ENCODE assay signal across 8 cellular contexts in the genomic region with DNA sequence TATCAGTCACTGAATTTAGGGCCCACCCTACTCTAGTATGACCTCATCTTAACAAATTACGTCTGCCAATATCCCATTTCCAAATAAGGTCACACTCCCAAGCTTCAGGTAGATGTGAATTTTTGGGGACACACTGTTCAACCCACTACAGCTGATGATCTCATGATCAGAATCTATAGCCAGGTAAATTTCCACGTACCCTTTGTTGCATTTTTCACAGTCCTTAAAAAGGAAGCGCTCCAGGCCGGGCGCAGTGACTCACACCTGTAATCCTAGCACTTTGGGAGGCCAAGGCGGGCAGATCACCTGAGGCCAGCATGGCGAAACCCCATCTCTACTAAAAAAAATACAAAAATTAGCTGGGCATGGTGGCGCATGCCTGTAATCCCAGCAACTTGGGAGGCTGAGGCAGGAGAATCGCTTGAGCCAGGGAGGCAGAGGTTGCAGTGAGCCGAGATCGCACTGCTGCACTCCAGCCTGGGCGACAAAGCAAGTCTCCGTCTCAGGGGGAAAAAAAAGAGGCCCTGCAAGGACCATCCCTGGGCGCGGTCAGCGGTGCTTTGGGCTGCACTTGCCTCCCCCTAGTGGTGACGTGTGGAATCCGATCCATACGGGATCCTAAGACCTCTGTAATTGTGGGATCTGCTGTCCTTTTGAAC. TPM values are rescaled to one million over a fixed set of nuclear protein-coding genes. Genes with fewer than 3 reads are reported as not detected.
DNase-seq lines count a peak whose midpoint lies in the region; ATAC-seq and TF ChIP-seq lines count a peak whose summit lies in the region.
"Not testable (repeated sequence)": the region's sequence is repeated elsewhere in the genome, so short reads cannot be mapped to it uniquely, and the experiment has no call there.

No MANE protein-coding gene starts in this region.

- not testable (repeated sequence) for H4K20me1 ChIP-seq in Karpas-422 (ENCODE audit: insufficient read depth, low read depth, low read length)

- DNase-seq in Daoy (ENCODE audit: low read depth), result peak; percentile 85
- peak; percentile 88 for DNase-seq in Karpas-422
- peak; percentile 90 for DNase-seq in NT2/D1 (ENCODE audit: low read depth, low spot score)
- peak; percentile 81 for DNase-seq in activated CD4-positive, alpha-beta T cell treated with anti-CD3 and anti-CD28 coated beads for 36 hours
- peak; percentile 68 to 82 (median 69) for DNase-seq in heart left ventricle
- DNase-seq in superior temporal gyrus (ENCODE audit: extremely low spot score), result peak; percentile 87

- not testable (repeated sequence) for TF ChIP-seq POLR2A in heart left ventricle (IDR thresholded peaks at IDR 0.05)

- 0 out of 2 replicates have a peak overlapping the region, but pooled peaks have one; percentile 34 for H3K27ac ChIP-seq in Karpas-422 (ENCODE audit: low read length)
- H3K27ac ChIP-seq in heart left ventricle, neutrophil: not testable (repeated sequence)

- peaks cover 24% of the 10 kb centered on the region for H3K36me3 Mint-ChIP-seq in activated CD4-positive, alpha-beta T cell treated with anti-CD3 and anti-CD28 coated beads for 36 hours (ENCODE audit: low read depth)
- peaks cover 19% of the 10 kb centered on the region for H3K36me3 Mint-ChIP-seq in brain

- POLR2A ChIA-PET in activated CD4-positive, alpha-beta T cell treated with anti-CD3 and anti-CD28 coated beads for 36 hours (lab: Charles Lee), result interaction anchor here (0.8 kb wide), 1 partner anchor 232 kb away, joined by 4 read pairs; no protein-coding TSS in a partner anchor

- H3K4me1 ChIP-seq in Karpas-422 (ENCODE audit: low read length), result peaks cover 11% of the 10 kb centered on the region
- not testable (repeated sequence) for H3K4me1 ChIP-seq in NT2/D1 (ENCODE audit: insufficient read depth, insufficient read length); heart left ventricle; neutrophil (ENCODE audit: control insufficient read depth in 1 of 2, insufficient read depth in 1 of 2, low read depth in 1 of 2, low read length in 1 of 2)

- H3K36me3 ChIP-seq in Karpas-422 (ENCODE audit: insufficient read depth, low read length), result not testable (repeated sequence)
- peaks cover 48% of the 10 kb centered on the region for H3K36me3 ChIP-seq in NT2/D1 (ENCODE audit: insufficient read depth, insufficient read length, low read length)
- H3K36me3 ChIP-seq in heart left ventricle, result peaks cover 0 to 68% (median 27%) of the 10 kb centered on the region in 9 donors
- H3K36me3 ChIP-seq in neutrophil, result peaks cover 20% of the 10 kb centered on the region

- H3K4me1 Mint-ChIP-seq in activated CD4-positive, alpha-beta T cell treated with anti-CD3 and anti-CD28 coated beads for 36 hours, result peaks cover 26% of the 10 kb centered on the region
- not testable (repeated sequence) for H3K4me1 Mint-ChIP-seq in brain

- ATAC-seq in activated CD4-positive, alpha-beta T cell treated with anti-CD3 and anti-CD28 coated beads for 36 hours, result peak; percentile 75
- peak; percentile 58 to 87 (median 78) for ATAC-seq in heart left ventricle

- H3K4me3 ChIP-seq in Karpas-422 (ENCODE audit: low read length); NT2/D1 (ENCODE audit: insufficient read length, low read depth); heart left ventricle; neutrophil (ENCODE audit: low read depth in 1 of 2, low read length in 1 of 2): not testable (repeated sequence)

- intact Hi-C loops in activated CD4-positive, alpha-beta T cell treated with anti-CD3 and anti-CD28 coated beads for 36 hours (cut with DNase I, micrococcal nuclease), result loop anchor here in 1 of 2 experiments (1.0 kb wide), 1 partner anchor 170 kb away; no protein-coding TSS in a partner anchor
- intact Hi-C loops in heart left ventricle (cut with DNase I), result loop anchor here in 3 of 10 donors (5.0 to 10.0 kb wide), 3 partner anchors 118 to 168 kb away; no protein-coding TSS in a partner anchor

- H3K4me3 Mint-ChIP-seq in activated CD4-positive, alpha-beta T cell treated with anti-CD3 and anti-CD28 coated beads for 36 hours; brain: not testable (repeated sequence)

- not testable (repeated sequence) for H3K9ac ChIP-seq in Karpas-422 (ENCODE audit: low read length); NT2/D1 (ENCODE audit: insufficient read length, low read depth)

- H3K9me3 ChIP-seq in Karpas-422 (ENCODE audit: low read length); NT2/D1 (ENCODE audit: insufficient read depth, low read length); heart left ventricle; neutrophil: not testable (repeated sequence)

- not testable (repeated sequence) for H3K9me2 ChIP-seq in Karpas-422 (replicated peaks; ENCODE audit: insufficient read depth, low read length)

- H3K27me3 Mint-ChIP-seq in activated CD4-positive, alpha-beta T cell treated with anti-CD3 and anti-CD28 coated beads for 36 hours; brain: not testable (repeated sequence)

- not testable (repeated sequence) for H3K79me2 ChIP-seq in Karpas-422 (ENCODE audit: low read length)

- H3K4me2 ChIP-seq in Karpas-422 (ENCODE audit: low read depth, low read length, poor library complexity, severe bottlenecking), result not testable (repeated sequence)

- CTCF ChIA-PET in activated CD4-positive, alpha-beta T cell treated with anti-CD3 and anti-CD28 coated beads for 36 hours (lab: Charles Lee), result interaction anchor here (0.6 to 4.0 kb wide), 12 partner anchors 9 to 850 kb away, joined by 3 to 32 read pairs (median 4); no protein-coding TSS in a partner anchor

- TF ChIP-seq CTCF in brain (conservative IDR thresholded peaks at IDR 0.05) (peak; percentile 65 to 78), heart left ventricle (IDR thresholded peaks at IDR 0.05) (peak; percentile 75 to 93 (median 88)), neutrophil (IDR thresholded peaks at IDR 0.05) (peak; percentile 68)

- 44 to 48% (median 46%) methylated on average over 19 of the region's 19 CpGs for WGBS in heart left ventricle, 4 donors

- H3K27ac Mint-ChIP-seq in activated CD4-positive, alpha-beta T cell treated with anti-CD3 and anti-CD28 coated beads for 36 hours, result not testable (repeated sequence)
- peak overlapping the region in 1 of 5 experiments; percentile 24 for H3K27ac Mint-ChIP-seq in brain

- H3K9me3 Mint-ChIP-seq in activated CD4-positive, alpha-beta T cell treated with anti-CD3 and anti-CD28 coated beads for 36 hours (ENCODE audit: low read depth); brain: not testable (repeated sequence)

- H2AFZ ChIP-seq in Karpas-422 (ENCODE audit: low read length), result not testable (repeated sequence)

- not testable (repeated sequence) for H3K27me3 ChIP-seq in Karpas-422 (ENCODE audit: low read length); NT2/D1 (ENCODE audit: insufficient read depth, insufficient read length); heart left ventricle; neutrophil

RNA-seq across cellular contexts. Expression of a gene that starts 20.1 kb away (rescaled TPM):
- 7.8 and 11.7 TPM in 2 replicates for total RNA-seq in Daoy (2014; rRNA removed; shearing (Covaris generic))
- total RNA-seq in Karpas-422 (2014; rRNA removed; shearing (Covaris generic); ENCODE audit: low replicate concordance), result 18.3 and 18.4 TPM in 2 replicates
- total RNA-seq in activated CD4-positive, alpha-beta T cell treated with anti-CD3 and anti-CD28 coated beads for 36 hours, result 10 to 100 TPM; 21.2 to 21.6 TPM
- polyA plus RNA-seq in brain (ENCODE audit: insufficient read depth, low read depth, low replicate concordance), result 16.1 TPM
- total RNA-seq in heart left ventricle, result 10 to 100 TPM in 4 of 9 donors, 1 to 10 TPM in 5; 3.2 to 27.4 (median 7.7) TPM
- 1 to 10 TPM; 4.0 to 5.3 TPM for polyA plus RNA-seq in heart left ventricle
